In genomic region chr11:65663634-65664200, GRCh38 we compare ENCODE assay signal across 8 cellular contexts. TPM values are rescaled to one million over a fixed set of nuclear protein-coding genes. Genes with fewer than 3 reads are reported as not detected.
DNase-seq lines count a peak whose midpoint lies in the region; ATAC-seq and TF ChIP-seq lines count a peak whose summit lies in the region.

No MANE protein-coding gene starts in this region.

- no peak for TF ChIP-seq POLR2A in breast epithelium (IDR thresholded peaks at IDR 0.05)

- intact Hi-C loops in breast epithelium (cut with DNase I; ENCODE audit: low total_unique reads), result no loop called here

- no peaks in the 10 kb centered on the region for H3K27me3 ChIP-seq in breast epithelium

- peaks cover 0 to 12% of the 10 kb centered on the region in 2 donors for H3K4me1 ChIP-seq in breast epithelium

- no peak for TF ChIP-seq CTCF in GM12865 (IDR thresholded peaks at IDR 0.05; ENCODE audit: insufficient read depth, low read depth, low read length, missing control alignments)
- TF ChIP-seq CTCF in breast epithelium (IDR thresholded peaks at IDR 0.05), result no peak

- no peaks in the 10 kb centered on the region for H3K36me3 ChIP-seq in breast epithelium

- H3K27ac ChIP-seq in breast epithelium, result peak overlapping the region; percentile 99 to 100

- ATAC-seq in HG02759 (IDR thresholded peaks at IDR 0.05; ENCODE audit: unreplicated experiment) (peak; percentile 15), GM21360 (IDR thresholded peaks at IDR 0.05; ENCODE audit: unreplicated experiment) (no peak)

- H3K9me3 ChIP-seq in breast epithelium (no peaks in the 10 kb centered on the region), iPS-18c (ENCODE audit: control insufficient read depth, insufficient read depth, low read length) (no peaks in the 10 kb centered on the region)

- peak; percentile 55 for DNase-seq in GM12865 (ENCODE audit: low read depth)
- DNase-seq in RPMI8226, result peak; percentile 57
- DNase-seq in breast epithelium (ENCODE audit: low spot score in 2 of 2), result no peak
- peak; percentile 24 for DNase-seq in skeletal muscle cell (ENCODE audit: low read depth)
- DNase-seq in NCI-H2029 treated with DMSO at 0.1 percent for 48 hours (lab: John Stamatoyannopoulos, UW), result no peak

- peak overlapping the region; percentile 94 for H3K4me3 ChIP-seq in GM12865 (ENCODE audit: low read depth, low read length)
- H3K4me3 ChIP-seq in breast epithelium, result peak overlapping the region; percentile 90 to 97 (median 95)
- H3K4me3 ChIP-seq in iPS-18c (ENCODE audit: insufficient read depth, low read depth, low read length), result peak overlapping the region; percentile 92
- peak overlapping the region; percentile 99 for H3K4me3 ChIP-seq in skeletal muscle cell (ENCODE audit: low read depth, low read length)

RNA-seq across cellular contexts. Expression of gene RELA, which starts 1.0 kb away (rescaled TPM):
- 10 to 100 TPM; 45.0 to 57.7 (median 46.2) TPM for total RNA-seq in breast epithelium

RNA-seq across cellular contexts. Expression of gene SIPA1, which starts 25.8 kb away (rescaled TPM):
- 10 to 100 TPM; 18.2 to 27.9 (median 25.5) TPM for total RNA-seq in breast epithelium

RNA-seq across cellular contexts. Expression of gene PCNX3, which starts 48.1 kb away (rescaled TPM):
- 10 to 100 TPM; 13.4 to 21.0 (median 20.1) TPM for total RNA-seq in breast epithelium

RNA-seq across cellular contexts. Expression of gene KAT5, which starts 48.3 kb away (rescaled TPM):
- total RNA-seq in breast epithelium, result 10 to 100 TPM; 50.1 to 66.7 (median 61.3) TPM

RNA-seq across cellular contexts. Expression of gene MAP3K11, which starts 49.7 kb away (rescaled TPM):
- 10 to 100 TPM; 30.4 to 39.0 (median 36.7) TPM for total RNA-seq in breast epithelium

Comparison
In these comparisons a context has a peak if more than half of its experiments do, and no peak if none do; other contexts are left out.
1. DNase-seq: peak in GM12865 (single experiment), RPMI8226 (single experiment) and skeletal muscle cell (single experiment); none in breast epithelium (0 of 2) and NCI-H2029 treated with DMSO at 0.1 percent for 48 hours (single experiment).
2. Peak in every context shown above with its lines, with median percentiles within 50 percentile points of each other: H3K4me3 ChIP-seq.